21 cellular contexts compared by ENCODE assay signal in the genomic region with DNA sequence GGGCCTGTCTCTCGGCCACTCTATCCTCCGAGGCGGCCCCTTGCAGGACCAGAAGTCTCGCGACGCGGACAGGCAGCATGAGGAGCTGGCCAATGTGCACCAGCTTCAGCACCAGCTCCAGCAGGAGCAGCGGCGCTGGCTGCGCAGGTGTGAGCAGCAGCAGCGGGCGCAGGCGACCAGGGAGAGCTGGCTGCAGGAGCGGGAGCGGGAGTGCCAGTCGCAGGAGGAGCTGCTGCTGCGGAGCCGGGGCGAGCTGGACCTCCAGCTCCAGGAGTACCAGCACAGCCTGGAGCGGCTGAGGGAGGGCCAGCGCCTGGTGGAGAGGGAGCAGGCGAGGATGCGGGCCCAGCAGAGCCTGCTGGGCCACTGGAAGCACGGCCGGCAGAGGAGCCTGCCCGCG.
"Had no signal": no experiment of that assay in that cellular context is flagged by ENCODE, and none has a peak within 500 bp of the region (broad histone marks: within the 10 kb centered on the region; RNA-seq: fewer than 3 reads in every experiment).

No MANE protein-coding gene starts in this region.

- H3K4me3 Mint-ChIP-seq: activated B cell treated with CpG ODN at 0.5 μM for 24 hours; activated CD4-positive, alpha-beta T cell treated with anti-CD3 and anti-CD28 coated beads, Interleukin-2, amount 10 ng/mL, durations not matched to agents 24 days and 14 days; activated CD8-positive, alpha-beta memory T cell treated with anti-CD3 and anti-CD28 coated beads, Interleukin-2, amount 10 ng/mL, durations not matched to agents 7 days and 5 days; activated naive CD4-positive, alpha-beta T cell treated with anti-CD3 and anti-CD28 coated beads, Interleukin-2, amount 10 ng/mL, durations not matched to agents 7 days and 5 days; activated naive CD8-positive, alpha-beta T cell treated with anti-CD3 and anti-CD28 coated beads for 36 hours; activated T-cell treated with anti-CD3 and anti-CD28 coated beads, Interleukin-2, amount 50 U/mL, for 24 hours; activated T-helper 1 cell treated with anti-CD3 and anti-CD28 coated beads, Interleukin-12 subunit alpha, Interleukin-12 subunit beta, Interleukin-2, Interleukin-4 antibody, amounts not matched to agents 30 ng/mL and 10 ng/mL and 1 ng/mL, durations not matched to agents 14 hours and 24 hours and 36 hours; T-helper 1 cell treated with Interleukin-12 subunit alpha and Interleukin-12 subunit beta and Interleukin-4 antibody, amounts not matched to agents 30 μg/mL and 1 μg/mL, for 36 hours had no signal

- H3K9me3 Mint-ChIP-seq: activated B cell treated with CpG ODN at 0.5 μM for 24 hours; activated CD4-positive, alpha-beta T cell treated with anti-CD3 and anti-CD28 coated beads, Interleukin-2, amount 10 ng/mL, durations not matched to agents 24 days and 14 days; activated naive CD4-positive, alpha-beta T cell treated with anti-CD3 and anti-CD28 coated beads, Interleukin-2, amount 10 ng/mL, durations not matched to agents 7 days and 5 days; activated naive CD8-positive, alpha-beta T cell treated with anti-CD3 and anti-CD28 coated beads for 36 hours; activated T-cell treated with anti-CD3 and anti-CD28 coated beads, Interleukin-2, amount 50 U/mL, for 24 hours; activated T-helper 1 cell treated with anti-CD3 and anti-CD28 coated beads, Interleukin-12 subunit alpha, Interleukin-12 subunit beta, Interleukin-2, Interleukin-4 antibody, amounts not matched to agents 30 ng/mL and 10 ng/mL and 1 ng/mL, durations not matched to agents 14 hours and 24 hours and 36 hours; T-helper 1 cell treated with Interleukin-12 subunit alpha and Interleukin-12 subunit beta and Interleukin-4 antibody, amounts not matched to agents 30 μg/mL and 1 μg/mL, for 36 hours had no signal

- DNase-seq: activated B cell treated with CpG ODN at 0.5 μM for 24 hours; activated CD4-positive, alpha-beta T cell treated with anti-CD3 and anti-CD28 coated beads for 1 hour; activated CD4-positive, alpha-beta T cell treated with anti-CD3 and anti-CD28 coated beads, Interleukin-2, amount 10 ng/mL, durations not matched to agents 24 days and 14 days; activated CD4-positive, alpha-beta T cell treated with anti-CD3 and anti-CD28 coated beads, Interleukin-2, amount 50 U/mL, for 48 hours; activated CD8-positive, alpha-beta memory T cell treated with anti-CD3 and anti-CD28 coated beads, Interleukin-2, amount 10 ng/mL, durations not matched to agents 7 days and 5 days; activated effector memory CD4-positive, alpha-beta T cell treated with Interleukin-2 at 50 U/mL for 16 hours; activated naive CD4-positive, alpha-beta T cell treated with anti-CD3 and anti-CD28 coated beads, Interleukin-2, amount 10 ng/mL, durations not matched to agents 7 days and 5 days; activated naive CD8-positive, alpha-beta T cell treated with anti-CD3 and anti-CD28 coated beads for 36 hours; activated T-cell treated with anti-CD3 and anti-CD28 coated beads, Interleukin-2, amount 50 U/mL, for 24 hours; Karpas-422; MM.1S; NCI-H1105; NCI-H1436; NCI-H1694 treated with DMSO at 0.1 percent for 48 hours; NCI-H2029 treated with DMSO at 0.1 percent for 48 hours; NCI-H510A treated with DMSO at 0.1 percent for 48 hours; NCI-H69; PC-3; SHP77 treated with DMSO at 0.1 percent for 48 hours had no signal

- H3K4me1 Mint-ChIP-seq: activated B cell treated with CpG ODN at 0.5 μM for 24 hours; activated CD4-positive, alpha-beta T cell treated with anti-CD3 and anti-CD28 coated beads, Interleukin-2, amount 10 ng/mL, durations not matched to agents 24 days and 14 days; activated naive CD4-positive, alpha-beta T cell treated with anti-CD3 and anti-CD28 coated beads, Interleukin-2, amount 10 ng/mL, durations not matched to agents 7 days and 5 days; activated naive CD8-positive, alpha-beta T cell treated with anti-CD3 and anti-CD28 coated beads for 36 hours had no signal

- H3K27ac Mint-ChIP-seq: activated B cell treated with CpG ODN at 0.5 μM for 24 hours; activated CD4-positive, alpha-beta T cell treated with anti-CD3 and anti-CD28 coated beads, Interleukin-2, amount 10 ng/mL, durations not matched to agents 24 days and 14 days; activated CD8-positive, alpha-beta memory T cell treated with anti-CD3 and anti-CD28 coated beads, Interleukin-2, amount 10 ng/mL, durations not matched to agents 7 days and 5 days; activated naive CD4-positive, alpha-beta T cell treated with anti-CD3 and anti-CD28 coated beads, Interleukin-2, amount 10 ng/mL, durations not matched to agents 7 days and 5 days; activated naive CD8-positive, alpha-beta T cell treated with anti-CD3 and anti-CD28 coated beads for 36 hours; activated T-cell treated with anti-CD3 and anti-CD28 coated beads, Interleukin-2, amount 50 U/mL, for 24 hours; activated T-helper 1 cell treated with anti-CD3 and anti-CD28 coated beads, Interleukin-12 subunit alpha, Interleukin-12 subunit beta, Interleukin-2, Interleukin-4 antibody, amounts not matched to agents 30 ng/mL and 10 ng/mL and 1 ng/mL, durations not matched to agents 14 hours and 24 hours and 36 hours; T-helper 1 cell treated with Interleukin-12 subunit alpha and Interleukin-12 subunit beta and Interleukin-4 antibody, amounts not matched to agents 30 μg/mL and 1 μg/mL, for 36 hours had no signal

- ATAC-seq: activated CD8-positive, alpha-beta memory T cell treated with anti-CD3 and anti-CD28 coated beads, Interleukin-2, amount 10 ng/mL, durations not matched to agents 7 days and 5 days; PC-3 had no signal

- H3K36me3 Mint-ChIP-seq: activated CD8-positive, alpha-beta memory T cell treated with anti-CD3 and anti-CD28 coated beads, Interleukin-2, amount 10 ng/mL, durations not matched to agents 7 days and 5 days; activated naive CD4-positive, alpha-beta T cell treated with anti-CD3 and anti-CD28 coated beads, Interleukin-2, amount 10 ng/mL, durations not matched to agents 7 days and 5 days; activated naive CD8-positive, alpha-beta T cell treated with anti-CD3 and anti-CD28 coated beads for 36 hours had no signal
